ENCODE assay signal across 9 cellular contexts in genomic region chr5:175517824-175518450, GRCh38. TPM values are rescaled to one million over a fixed set of nuclear protein-coding genes. Genes with fewer than 3 reads are reported as not detected.
DNase-seq lines count a peak whose midpoint lies in the region; ATAC-seq and TF ChIP-seq lines count a peak whose summit lies in the region.
"Had no signal": no experiment of that assay in that cellular context is flagged by ENCODE, and none has a peak within 500 bp of the region (broad histone marks: within the 10 kb centered on the region; RNA-seq: fewer than 3 reads in every experiment).

No MANE protein-coding gene starts in this region.

- H3K9me3 ChIP-seq in neuronal stem cell (replicated peaks in 1 of 2; ENCODE audit: control insufficient read depth in 2 of 2, insufficient read depth in 1 of 2, low read depth in 1 of 2, low read length in 2 of 2): peaks cover 3 to 7% of the 10 kb centered on the region in 2 donors
- H3K9me3 ChIP-seq in heart right ventricle: peaks cover 0 to 10% (median 0%) of the 10 kb centered on the region in 11 donors

- H3K4me1 ChIP-seq in ACC112 (ENCODE audit: control insufficient read depth, insufficient read depth, low read length, unreplicated experiment) (peaks cover 18% of the 10 kb centered on the region), neuronal stem cell (ENCODE audit: control insufficient read depth in 2 of 2, insufficient read depth in 1 of 2, low read depth in 1 of 2, low read length in 2 of 2) (no peaks in the 10 kb centered on the region), heart right ventricle (peaks cover 0 to 6% (median 0%) of the 10 kb centered on the region in 9 donors)

- no peaks in the 10 kb centered on the region for H3K27me3 Mint-ChIP-seq in T-cell
- H3K27me3 Mint-ChIP-seq in activated naive CD4-positive, alpha-beta T cell treated with anti-CD3 and anti-CD28 coated beads for 36 hours (ENCODE audit: low read depth): no peaks in the 10 kb centered on the region
- H3K27me3 Mint-ChIP-seq in naive thymus-derived CD8-positive, alpha-beta T cell: no peaks in the 10 kb centered on the region

- POLR2A ChIA-PET in T-cell (lab: Charles Lee): interaction anchor here in 1 of 2 donors (0.7 kb wide), 1 partner anchor 842 kb away, joined by 3 read pairs; no protein-coding TSS in a partner anchor
- POLR2A ChIA-PET in naive thymus-derived CD8-positive, alpha-beta T cell (lab: Charles Lee): interaction anchor here (0.5 to 9.4 kb wide), 7 partner anchors 9 to 872 kb away, joined by 3 to 65 read pairs (median 5); partner anchors contain the start of gene SFXN1

- H4K91ac ChIP-seq in neuronal stem cell (ENCODE audit: low read depth, low read length, poor library complexity): no peak overlapping the region

- no peak overlapping the region for H3K4me2 ChIP-seq in neuronal stem cell (ENCODE audit: insufficient read depth, low read length, poor library complexity, severe bottlenecking)

- peak overlapping the region; percentile 28 to 52 (median 49) for H3K4me3 Mint-ChIP-seq in T-cell
- H3K4me3 Mint-ChIP-seq in activated naive CD4-positive, alpha-beta T cell treated with anti-CD3 and anti-CD28 coated beads for 36 hours: peak overlapping the region; percentile 59
- H3K4me3 Mint-ChIP-seq in naive thymus-derived CD8-positive, alpha-beta T cell: peak overlapping the region in 9 of 10 donors; percentile 23 to 71 (median 59)
- H3K4me3 Mint-ChIP-seq: CD14-positive monocyte had no signal

- H2AK5ac ChIP-seq in neuronal stem cell (ENCODE audit: low read depth, low read length): no peak overlapping the region

- H3K79me1 ChIP-seq in neuronal stem cell (ENCODE audit: low read depth, low read length): peaks cover 4% of the 10 kb centered on the region

- WGBS in neuronal stem cell (ENCODE audit: extremely low coverage in 2 of 2, insufficient read length in 2 of 2, insufficient replicate concordance in 1 of 2), 2 donors: no CpG with 5 or more reads among the region's 7 CpGs
- 86 to 88% methylated on average over 7 of the region's 7 CpGs for WGBS in heart right ventricle, 2 donors

- no peak for TF ChIP-seq CTCF in heart right ventricle (IDR thresholded peaks at IDR 0.05)

- H3K27me3 ChIP-seq in ACC112 (ENCODE audit: insufficient read depth, low read length) (no peaks in the 10 kb centered on the region), neuronal stem cell (ENCODE audit: control insufficient read depth in 3 of 3, insufficient read depth in 3 of 3, low read depth in 1 of 3, low read length in 3 of 3) (no peaks in the 10 kb centered on the region), heart right ventricle (no peaks in the 10 kb centered on the region)

- H2BK15ac ChIP-seq in neuronal stem cell (ENCODE audit: low read length): no peak overlapping the region

- H2BK5ac ChIP-seq in neuronal stem cell (ENCODE audit: low read length): no peak overlapping the region

- no peak overlapping the region for H3K14ac ChIP-seq in neuronal stem cell (ENCODE audit: low read length)

- H3K23ac ChIP-seq in neuronal stem cell (ENCODE audit: low read depth, low read length, poor library complexity): no peak overlapping the region

- peaks cover 4 to 8% (median 6%) of the 10 kb centered on the region in 3 donors for H3K9me3 Mint-ChIP-seq in T-cell
- peaks cover 12% of the 10 kb centered on the region for H3K9me3 Mint-ChIP-seq in activated naive CD4-positive, alpha-beta T cell treated with anti-CD3 and anti-CD28 coated beads for 36 hours
- peaks cover 0 to 9% (median 5%) of the 10 kb centered on the region in 9 donors for H3K9me3 Mint-ChIP-seq in naive thymus-derived CD8-positive, alpha-beta T cell

- H3K27ac ChIP-seq in ACC112 (ENCODE audit: low read depth, low read length) (peak overlapping the region; percentile 66), neuronal stem cell (replicated peaks; ENCODE audit: low read length) (no peak overlapping the region), heart right ventricle (no peak overlapping the region)

- H3K4me1 Mint-ChIP-seq in T-cell: peaks cover 62 to 78% (median 76%) of the 10 kb centered on the region in 3 donors
- H3K4me1 Mint-ChIP-seq in activated naive CD4-positive, alpha-beta T cell treated with anti-CD3 and anti-CD28 coated beads for 36 hours (ENCODE audit: low read depth): peaks cover 87% of the 10 kb centered on the region
- H3K4me1 Mint-ChIP-seq in naive thymus-derived CD8-positive, alpha-beta T cell: peaks cover 40 to 80% (median 67%) of the 10 kb centered on the region in 4 donors

- H3K4me3 ChIP-seq in ACC112 (ENCODE audit: low read depth, low read length) (no peak overlapping the region), neuronal stem cell (ENCODE audit: low read length in 2 of 2) (no peak overlapping the region), heart right ventricle (no peak overlapping the region)

- H2AFZ ChIP-seq in ACC112 (ENCODE audit: low read length, unreplicated experiment) (no peak overlapping the region), neuronal stem cell (ENCODE audit: low read length) (no peak overlapping the region)

- no peak overlapping the region for H3K18ac ChIP-seq in neuronal stem cell (ENCODE audit: low read length)

- no peak overlapping the region for H2BK120ac ChIP-seq in neuronal stem cell (ENCODE audit: low read depth, low read length)

- H3K36me3 ChIP-seq in ACC112 (ENCODE audit: insufficient read depth, low read length) (peaks cover 53% of the 10 kb centered on the region), neuronal stem cell (replicated peaks in 1 of 2; ENCODE audit: control insufficient read depth in 2 of 2, insufficient read depth in 2 of 2, low read length in 2 of 2) (peaks cover 49 to 100% of the 10 kb centered on the region in 2 donors), heart right ventricle (peaks cover 0 to 100% (median 54%) of the 10 kb centered on the region in 9 donors)

- no peak overlapping the region for H4K8ac ChIP-seq in neuronal stem cell (ENCODE audit: low read depth, low read length)

- peak overlapping the region; percentile 95 to 97 for H3K27ac Mint-ChIP-seq in T-cell
- peak overlapping the region; percentile 99 for H3K27ac Mint-ChIP-seq in activated naive CD4-positive, alpha-beta T cell treated with anti-CD3 and anti-CD28 coated beads for 36 hours
- H3K27ac Mint-ChIP-seq in naive thymus-derived CD8-positive, alpha-beta T cell: peak overlapping the region; percentile 66 to 96 (median 87)

- intact Hi-C loops in activated naive CD4-positive, alpha-beta T cell treated with anti-CD3 and anti-CD28 coated beads for 36 hours (cut with micrococcal nuclease): loop anchor here (1.0 to 2.0 kb wide), 3 partner anchors 11 to 1019 kb away; partner anchors contain the start of gene RNF44
- intact Hi-C loops in heart right ventricle (cut with DNase I): no loop called here

- CTCF ChIA-PET in T-cell (lab: Charles Lee): interaction anchor here in 1 of 2 donors (0.6 kb wide), 1 partner anchor 205 kb away, joined by 4 read pairs; no protein-coding TSS in a partner anchor
- CTCF ChIA-PET in activated naive CD4-positive, alpha-beta T cell treated with anti-CD3 and anti-CD28 coated beads for 36 hours (lab: Charles Lee): interaction anchor here (0.8 kb wide), 1 partner anchor 183 kb away, joined by 3 read pairs; no protein-coding TSS in a partner anchor

- H3K9ac ChIP-seq in neuronal stem cell (ENCODE audit: low read depth, low read length, poor library complexity): no peak overlapping the region

- H3K36me3 Mint-ChIP-seq in T-cell: peaks cover 67% of the 10 kb centered on the region
- H3K36me3 Mint-ChIP-seq in activated naive CD4-positive, alpha-beta T cell treated with anti-CD3 and anti-CD28 coated beads for 36 hours (ENCODE audit: low read depth): peaks cover 81% of the 10 kb centered on the region
- peaks cover 18 to 64% (median 53%) of the 10 kb centered on the region in 3 donors for H3K36me3 Mint-ChIP-seq in naive thymus-derived CD8-positive, alpha-beta T cell

- no peaks in the 10 kb centered on the region for H3K79me2 ChIP-seq in ACC112 (ENCODE audit: control insufficient read depth, insufficient read depth, low read length, unreplicated experiment)

- ATAC-seq in T-cell (replicated peaks in 1 of 4): peak in 3 of 4 experiments; percentile 62 to 67 (median 65)
- ATAC-seq in naive thymus-derived CD8-positive, alpha-beta T cell: peak in 1 of 2 donors; percentile 40
- ATAC-seq in GM21717 (IDR thresholded peaks at IDR 0.05; ENCODE audit: unreplicated experiment): no peak
- ATAC-seq in GM21619 (IDR thresholded peaks at IDR 0.05; ENCODE audit: unreplicated experiment): no peak
- ATAC-seq in heart right ventricle: no peak

- no peak overlapping the region for H2BK12ac ChIP-seq in neuronal stem cell (ENCODE audit: low read length)

- peak in 4 of 34 experiments; percentile 26 to 56 (median 50) for DNase-seq in T-cell
- DNase-seq in activated naive CD4-positive, alpha-beta T cell treated with anti-CD3 and anti-CD28 coated beads for 36 hours: peak; percentile 95
- DNase-seq in naive thymus-derived CD8-positive, alpha-beta T cell: peak in 3 of 10 donors; percentile 13 to 22 (median 21)
- DNase-seq in neuronal stem cell (ENCODE audit: low spot score): no peak
- DNase-seq in heart right ventricle: no peak

- H3K4ac ChIP-seq in neuronal stem cell (ENCODE audit: low read length): no peak overlapping the region

RNA-seq across cellular contexts. Expression of gene SFXN1, which starts 39.6 kb away (rescaled TPM):
- total RNA-seq in T-cell (10 to 100 TPM; 78.8 to 97.0 (median 84.1) TPM), heart right ventricle (10 to 100 TPM; 27.8 to 39.6 (median 33.0) TPM)
- 100 to 1,000 TPM; 350 to 358 TPM for total RNA-seq in activated naive CD4-positive, alpha-beta T cell treated with anti-CD3 and anti-CD28 coated beads for 36 hours
- total RNA-seq in naive thymus-derived CD8-positive, alpha-beta T cell: 10 to 100 TPM; 76.3 to 93.0 TPM
- 10 to 100 TPM; 54.0 to 76.9 (median 57.4) TPM for polyA plus RNA-seq in naive thymus-derived CD8-positive, alpha-beta T cell
- polyA plus RNA-seq in neuronal stem cell (2013, experiment 1 of 2): 51.2 TPM
- polyA plus RNA-seq in neuronal stem cell (2013, experiment 2 of 2): 50.9 TPM
- polyA plus RNA-seq in heart right ventricle: 10 to 100 TPM; 14.3 to 18.4 TPM

Comparison
In these comparisons a context has a peak if more than half of its experiments do, and no peak if none do; other contexts are left out.
1. ATAC-seq: peak in T-cell (3 of 4); none in GM21717 (single experiment), GM21619 (single experiment) and heart right ventricle (0 of 8).
2. Peak in every context shown above with its lines, with median percentiles within 50 percentile points of each other: H3K27ac Mint-ChIP-seq and H3K4me3 Mint-ChIP-seq.